Comparison of ENCODE assay signal across 17 cellular contexts in genomic region chr20:58436868-58437645, GRCh38. TPM values are rescaled to one million over a fixed set of nuclear protein-coding genes. Genes with fewer than 3 reads are reported as not detected.
DNase-seq lines count a peak whose midpoint lies in the region; ATAC-seq, FAIRE-seq and TF ChIP-seq lines count a peak whose summit lies in the region.
"Had no signal": no experiment of that assay in that cellular context is flagged by ENCODE, and none has a peak within 500 bp of the region (broad histone marks: within the 10 kb centered on the region; RNA-seq: fewer than 3 reads in every experiment).

No MANE protein-coding gene starts in this region.

- no peaks in the 10 kb centered on the region for H3K9me2 ChIP-seq in GM23338 (ENCODE audit: insufficient read depth)

- H3K36me3 Mint-ChIP-seq in activated CD4-positive, alpha-beta T cell treated with anti-CD3 and anti-CD28 coated beads for 36 hours (ENCODE audit: low read depth): peaks cover 14% of the 10 kb centered on the region
- H3K36me3 Mint-ChIP-seq in stimulated activated effector memory CD8-positive, alpha-beta T cell treated with anti-CD3 and anti-CD28 coated beads, Interleukin-12 subunit alpha, Interleukin-12 subunit beta, amount 100 ng/mL, for 72 hours: peaks cover 79% of the 10 kb centered on the region
- H3K36me3 Mint-ChIP-seq in GM23338 (ENCODE audit: low read depth): peaks cover 20% of the 10 kb centered on the region; the same call in 2 of the 3 replicates

- DNase-seq in activated CD4-positive, alpha-beta T cell treated with anti-CD3 and anti-CD28 coated beads for 36 hours: no peak
- no peak for DNase-seq in activated CD4-positive, alpha-beta T cell treated with anti-CD3 and anti-CD28 coated beads for 48 hours
- DNase-seq in body of pancreas (peak in 1 of 4 donors; percentile 17), D721Med (ENCODE audit: insufficient read length, low spot score) (no peak), left cardiac atrium (no peak), GM23338 (ENCODE audit: low spot score) (no peak)
- DNase-seq in stimulated activated effector memory CD8-positive, alpha-beta T cell treated with anti-CD3 and anti-CD28 coated beads, Interleukin-12 subunit alpha, Interleukin-12 subunit beta, amount 100 ng/mL, for 72 hours (ENCODE audit: low spot score in 2 of 2): no peak
- DNase-seq: DMS79; effector memory CD4-positive, alpha-beta T cell; left ventricle myocardium superior; SIG-M5; spleen; uterus had no signal

- no peak for TF ChIP-seq POLR2A in body of pancreas (IDR thresholded peaks at IDR 0.05)

- no peak overlapping the region for H3K4me3 ChIP-seq in body of pancreas
- H3K4me3 ChIP-seq in GM23338: no peak overlapping the region
- H3K4me3 ChIP-seq: neural progenitor cell, spleen, uterus had no signal

- H3F3A ChIP-seq in GM23338 (replicated peaks; ENCODE audit: low read depth): no peaks in the 10 kb centered on the region

- peaks cover 41% of the 10 kb centered on the region for H3K4me1 Mint-ChIP-seq in activated CD4-positive, alpha-beta T cell treated with anti-CD3 and anti-CD28 coated beads for 36 hours
- peaks cover 41% of the 10 kb centered on the region for H3K4me1 Mint-ChIP-seq in stimulated activated effector memory CD8-positive, alpha-beta T cell treated with anti-CD3 and anti-CD28 coated beads, Interleukin-12 subunit alpha, Interleukin-12 subunit beta, amount 100 ng/mL, for 72 hours
- peaks cover 58% of the 10 kb centered on the region for H3K4me1 Mint-ChIP-seq in GM23338
- H3K4me1 Mint-ChIP-seq: neural progenitor cell had no signal

- no peaks in the 10 kb centered on the region for H3K27me3 Mint-ChIP-seq in activated CD4-positive, alpha-beta T cell treated with anti-CD3 and anti-CD28 coated beads for 36 hours
- peaks cover 6% of the 10 kb centered on the region for H3K27me3 Mint-ChIP-seq in GM23338 (ENCODE audit: insufficient read depth, low read depth, poor library complexity)

- H3K36me3 ChIP-seq in body of pancreas (replicated peaks in 1 of 2; ENCODE audit: insufficient read depth in 1 of 2, low read depth in 2 of 2) (no peaks in the 10 kb centered on the region), GM23338 (ENCODE audit: insufficient read depth) (no peaks in the 10 kb centered on the region)
- H3K36me3 ChIP-seq: uterus had no signal

- no peak for FAIRE-seq in D721Med (lab: Jason Lieb, UNC)
- FAIRE-seq: A204.1, astrocyte had no signal

- H3K4me2 ChIP-seq in GM23338: no peak overlapping the region
- H3K4me2 ChIP-seq: neural progenitor cell had no signal

- no peak overlapping the region for H3K4me3 Mint-ChIP-seq in activated CD4-positive, alpha-beta T cell treated with anti-CD3 and anti-CD28 coated beads for 36 hours
- no peak overlapping the region for H3K4me3 Mint-ChIP-seq in stimulated activated effector memory CD8-positive, alpha-beta T cell treated with anti-CD3 and anti-CD28 coated beads, Interleukin-12 subunit alpha, Interleukin-12 subunit beta, amount 100 ng/mL, for 72 hours
- no peak overlapping the region for H3K4me3 Mint-ChIP-seq in GM23338
- H3K4me3 Mint-ChIP-seq: neural progenitor cell had no signal

- H3K4me1 ChIP-seq in body of pancreas: peaks cover 17% of the 10 kb centered on the region
- H3K4me1 ChIP-seq in GM23338 (ENCODE audit: insufficient read depth): peaks cover 40% of the 10 kb centered on the region
- H3K4me1 ChIP-seq: neural progenitor cell had no signal

- no peak overlapping the region for H3K27ac Mint-ChIP-seq in activated CD4-positive, alpha-beta T cell treated with anti-CD3 and anti-CD28 coated beads for 36 hours
- no peak overlapping the region for H3K27ac Mint-ChIP-seq in stimulated activated effector memory CD8-positive, alpha-beta T cell treated with anti-CD3 and anti-CD28 coated beads, Interleukin-12 subunit alpha, Interleukin-12 subunit beta, amount 100 ng/mL, for 72 hours
- H3K27ac Mint-ChIP-seq in GM23338: no peak overlapping the region
- H3K27ac Mint-ChIP-seq: neural progenitor cell had no signal

- POLR2A ChIA-PET in activated CD4-positive, alpha-beta T cell treated with anti-CD3 and anti-CD28 coated beads for 36 hours (lab: Charles Lee): no interaction called here

- no peaks in the 10 kb centered on the region; the same call in 1 of the 2 replicates for H4K20me1 ChIP-seq in GM23338 (replicated peaks; ENCODE audit: insufficient read depth)

- CTCF ChIA-PET in activated CD4-positive, alpha-beta T cell treated with anti-CD3 and anti-CD28 coated beads for 36 hours (lab: Charles Lee): interaction anchor here (0.6 to 1.0 kb wide), 2 partner anchors 10 to 16 kb away, joined by 3 read pairs; no protein-coding TSS in a partner anchor

- H3K27me3 ChIP-seq in body of pancreas: no peaks in the 10 kb centered on the region
- H3K27me3 ChIP-seq in GM23338 (ENCODE audit: insufficient read depth): no peaks in the 10 kb centered on the region
- H3K27me3 ChIP-seq: neural progenitor cell, spleen, uterus had no signal

- TF ChIP-seq CTCF in body of pancreas (IDR thresholded peaks at IDR 0.05): no peak
- no peak for TF ChIP-seq CTCF in D721Med (IDR thresholded peaks at IDR 0.05; ENCODE audit: insufficient read depth, missing control alignments)
- no peak for TF ChIP-seq CTCF in GM23338 (conservative IDR thresholded peaks at IDR 0.05; ENCODE audit: low read depth in 2 of 2)

- H3K27ac ChIP-seq in body of pancreas: peak overlapping the region in 1 of 4 donors; percentile 59
- no peak overlapping the region for H3K27ac ChIP-seq in GM23338 (ENCODE audit: low read depth)
- H3K27ac ChIP-seq: neural progenitor cell, spleen, uterus had no signal

- intact Hi-C loops in activated CD4-positive, alpha-beta T cell treated with anti-CD3 and anti-CD28 coated beads for 36 hours (cut with DNase I, micrococcal nuclease): no loop called here
- intact Hi-C loops in body of pancreas (cut with DNase I) (no loop called here), left cardiac atrium (cut with DNase I) (no loop called here)

- H3K9me3 ChIP-seq in body of pancreas: no peaks in the 10 kb centered on the region
- H3K9me3 ChIP-seq: spleen, uterus had no signal

- WGBS in body of pancreas, 2 donors: 67 to 68% methylated on average over 5 of the region's 5 CpGs

- no peaks in the 10 kb centered on the region for H3K9me3 Mint-ChIP-seq in activated CD4-positive, alpha-beta T cell treated with anti-CD3 and anti-CD28 coated beads for 36 hours (ENCODE audit: low read depth)
- no peaks in the 10 kb centered on the region for H3K9me3 Mint-ChIP-seq in stimulated activated effector memory CD8-positive, alpha-beta T cell treated with anti-CD3 and anti-CD28 coated beads, Interleukin-12 subunit alpha, Interleukin-12 subunit beta, amount 100 ng/mL, for 72 hours
- H3K9me3 Mint-ChIP-seq in GM23338: no peaks in the 10 kb centered on the region
- H3K9me3 Mint-ChIP-seq: neural progenitor cell had no signal

- peaks cover 75% of the 10 kb centered on the region for H3K79me2 ChIP-seq in GM23338 (replicated peaks; ENCODE audit: insufficient read depth)

- H2AFZ ChIP-seq in GM23338: no peak overlapping the region
- H2AFZ ChIP-seq: neural progenitor cell had no signal

- ATAC-seq in activated CD4-positive, alpha-beta T cell treated with anti-CD3 and anti-CD28 coated beads for 36 hours: peak; percentile 64
- ATAC-seq in HG03095 (IDR thresholded peaks at IDR 0.05; ENCODE audit: unreplicated experiment) (peak; percentile 56), body of pancreas (peak; percentile 68), left cardiac atrium (no peak), GM23338 (no peak)
- peak; percentile 53 for ATAC-seq in stimulated activated effector memory CD8-positive, alpha-beta T cell treated with anti-CD3 and anti-CD28 coated beads, Interleukin-12 subunit alpha, Interleukin-12 subunit beta, amount 100 ng/mL, for 72 hours
- ATAC-seq: left ventricle myocardium superior had no signal

TF ChIP-seq in GM23338, 12 proteins besides CTCF, POLR2A, EP300 and RAD21 (continues in another document):
- TF ChIP-seq CREB1 (CRISPR knock-in tag; IDR thresholded peaks at IDR 0.05; ENCODE audit: low read depth): no peak
- no peak for TF ChIP-seq ZNF114 (CRISPR knock-in tag; IDR thresholded peaks at IDR 0.05)
- TF ChIP-seq ETS1 (IDR thresholded peaks at IDR 0.05): no peak
- TF ChIP-seq STAT1 (IDR thresholded peaks at IDR 0.05; ENCODE audit: unreplicated experiment): no peak

RNA-seq across cellular contexts. Expression of gene VAPB, which starts 48.0 kb away (rescaled TPM):
- 10 to 100 TPM; 43.9 to 54.5 TPM for total RNA-seq in activated CD4-positive, alpha-beta T cell treated with anti-CD3 and anti-CD28 coated beads for 36 hours
- 10 to 100 TPM; 10.5 to 11.9 TPM for total RNA-seq in body of pancreas
- 10 to 100 TPM; 56.5 to 57.3 TPM for total RNA-seq in left cardiac atrium
- 22.9 and 24.7 TPM in 2 replicates for total RNA-seq in GM23338 (2014; rRNA removed; shearing (Covaris generic))
- polyA plus RNA-seq in GM23338 (2016; fragmentation: Nextera tagmentation; extraction: Ambion mirVana): 17.4 and 18.8 TPM in 2 replicates

Comparison
In these comparisons a context has a peak if more than half of its experiments do, and no peak if none do; other contexts are left out.
1. ATAC-seq: peak in activated CD4-positive, alpha-beta T cell treated with anti-CD3 and anti-CD28 coated beads for 36 hours (single experiment), HG03095 (single experiment), body of pancreas (single experiment) and stimulated activated effector memory CD8-positive, alpha-beta T cell treated with anti-CD3 and anti-CD28 coated beads, Interleukin-12 subunit alpha, Interleukin-12 subunit beta, amount 100 ng/mL, for 72 hours (single experiment); none in left cardiac atrium (0 of 2) and GM23338 (single experiment).